In genomic region chr13:72145383-72145782, GRCh38 we compare ENCODE assay signal across 23 cellular contexts.
"Had no signal": no experiment of that assay in that cellular context is flagged by ENCODE, and none has a peak within 500 bp of the region (broad histone marks: within the 10 kb centered on the region; RNA-seq: fewer than 3 reads in every experiment).

No MANE protein-coding gene starts in this region.

- H3K36me3 Mint-ChIP-seq: immature natural killer cell; naive thymus-derived CD4-positive, alpha-beta T cell; type B pancreatic cell had no signal

- H3K4me1 Mint-ChIP-seq: immature natural killer cell; naive thymus-derived CD4-positive, alpha-beta T cell; nephron progenitor cell had no signal

- H3K9me3 Mint-ChIP-seq: nephron progenitor cell, type B pancreatic cell had no signal

- H3K36me3 ChIP-seq: esophagus muscularis mucosa, gastroesophageal sphincter, left ventricle myocardium inferior, lower lobe of right lung, ovary had no signal

- H3K4me3 Mint-ChIP-seq: dendritic cell treated with granulocyte-macrophage colony-stimulating factor and Interleukin-4, amounts not matched to agents 40 ng/mL and 50 ng/mL, for 4 days; effector memory CD8-positive, alpha-beta T cell; immature natural killer cell; naive thymus-derived CD4-positive, alpha-beta T cell; nephron progenitor cell; type B pancreatic cell had no signal

- H3K27me3 Mint-ChIP-seq: dendritic cell treated with granulocyte-macrophage colony-stimulating factor and Interleukin-4, amounts not matched to agents 40 ng/mL and 50 ng/mL, for 4 days; effector memory CD8-positive, alpha-beta T cell; naive thymus-derived CD4-positive, alpha-beta T cell; type B pancreatic cell had no signal

- H3K4me3 ChIP-seq: esophagus muscularis mucosa, gastroesophageal sphincter, left ventricle myocardium inferior, lower lobe of right lung, ovary, smooth muscle cell had no signal

- DNase-seq: effector memory CD8-positive, alpha-beta T cell; foreskin fibroblast; glutamatergic neuron; immature natural killer cell; kidney; left cardiac atrium; left ventricle myocardium inferior; lower lobe of right lung; mesendoderm; naive thymus-derived CD4-positive, alpha-beta T cell; nephron progenitor cell; ovary; right cardiac atrium; stimulated activated CD4-positive, alpha-beta T cell treated with anti-CD3 and anti-CD28 coated beads, Interleukin-2, amount 100 ng/mL, for 48 hours; stimulated activated naive CD4-positive, alpha-beta T cell treated with Interleukin-2 at 50 U/mL for 16 hours had no signal

- H3K27ac Mint-ChIP-seq: dendritic cell treated with granulocyte-macrophage colony-stimulating factor and Interleukin-4, amounts not matched to agents 40 ng/mL and 50 ng/mL, for 4 days; effector memory CD8-positive, alpha-beta T cell; immature natural killer cell; naive thymus-derived CD4-positive, alpha-beta T cell; nephron progenitor cell; type B pancreatic cell had no signal

- ATAC-seq: effector memory CD8-positive, alpha-beta T cell; gastroesophageal sphincter; left cardiac atrium; lower lobe of right lung; naive thymus-derived CD4-positive, alpha-beta T cell; right cardiac atrium had no signal

- H3K27me3 ChIP-seq: esophagus muscularis mucosa, gastroesophageal sphincter, ovary had no signal

- H3K4me2 ChIP-seq: smooth muscle cell had no signal

- H3K4me1 ChIP-seq: esophagus muscularis mucosa, gastroesophageal sphincter, lower lobe of right lung had no signal

- H3K27ac ChIP-seq: epithelial cell of prostate, esophagus muscularis mucosa, gastroesophageal sphincter, left ventricle myocardium inferior, lower lobe of right lung, ovary had no signal

- FAIRE-seq: colon, kidney, urothelium cell line had no signal

- H3K9me3 ChIP-seq: esophagus muscularis mucosa, gastroesophageal sphincter, left ventricle myocardium inferior, lower lobe of right lung, ovary had no signal
